In the genomic region with DNA sequence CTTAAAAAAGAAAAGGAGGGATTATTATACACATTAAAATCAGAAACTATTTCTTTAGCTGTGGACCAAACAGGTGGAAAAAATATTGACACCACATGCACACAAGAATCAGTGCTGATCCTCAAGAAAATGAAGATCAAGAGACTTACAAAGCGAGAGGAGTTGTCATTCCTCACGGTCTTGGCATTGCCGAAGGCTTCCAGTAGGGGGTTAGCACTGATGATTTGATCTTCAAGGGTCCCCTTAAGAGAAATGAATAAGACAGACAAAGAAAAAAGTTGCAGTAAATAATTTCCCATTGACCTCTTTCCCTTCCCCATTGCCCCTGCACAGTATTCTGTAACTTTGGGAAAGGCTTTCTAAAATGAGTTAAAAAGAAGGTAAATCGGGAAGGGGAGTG, we compare ENCODE assay signal across 27 cellular contexts. TPM values are rescaled to one million over a fixed set of nuclear protein-coding genes. Genes with fewer than 3 reads are reported as not detected.
DNase-seq lines count a peak whose midpoint lies in the region; ATAC-seq and TF ChIP-seq lines count a peak whose summit lies in the region.
"Had no signal": no experiment of that assay in that cellular context is flagged by ENCODE, and none has a peak within 500 bp of the region (broad histone marks: within the 10 kb centered on the region; RNA-seq: fewer than 3 reads in every experiment).

No MANE protein-coding gene starts in this region.

- H3K36me3 ChIP-seq in GM23338 (ENCODE audit: insufficient read depth) = no peaks in the 10 kb centered on the region
- H3K36me3 ChIP-seq in OCI-LY7 (ENCODE audit: insufficient read depth, low read length) = no peaks in the 10 kb centered on the region
- no peaks in the 10 kb centered on the region for H3K36me3 ChIP-seq in transverse colon
- H3K36me3 ChIP-seq: BLaER1 treated with 17β-estradiol and CSF1 and Interleukin-3, amounts not matched to agents 10 nM and 100 nM; MG63 had no signal

- H3K27me3 ChIP-seq in GM23338 (ENCODE audit: insufficient read depth) (no peaks in the 10 kb centered on the region), transverse colon (no peaks in the 10 kb centered on the region)
- H3K27me3 ChIP-seq: BLaER1 treated with 17β-estradiol and CSF1 and Interleukin-3, amounts not matched to agents 10 nM and 100 nM had no signal

- no peaks in the 10 kb centered on the region for H3K27me3 Mint-ChIP-seq in GM23338 (ENCODE audit: insufficient read depth, low read depth, poor library complexity)
- peaks cover 3% of the 10 kb centered on the region for H3K27me3 Mint-ChIP-seq in activated CD8-positive, alpha-beta T cell treated with anti-CD3 and anti-CD28 coated beads for 36 hours

- H4K20me1 ChIP-seq in GM23338 (replicated peaks; ENCODE audit: insufficient read depth) (no peaks in the 10 kb centered on the region), OCI-LY7 (ENCODE audit: insufficient read depth, low read length) (no peaks in the 10 kb centered on the region)
- H4K20me1 ChIP-seq: BLaER1 treated with 17β-estradiol and CSF1 and Interleukin-3, amounts not matched to agents 10 nM and 100 nM had no signal

- peak; percentile 51; the same call in 2 of the 3 replicates for ATAC-seq in GM23338
- ATAC-seq in GM21381 (IDR thresholded peaks at IDR 0.05; ENCODE audit: unreplicated experiment) = no peak
- ATAC-seq in activated CD8-positive, alpha-beta T cell treated with anti-CD3 and anti-CD28 coated beads for 36 hours = no peak
- ATAC-seq: CD8-positive, alpha-beta T cell; GM12878; SK-N-SH treated with all-trans-retinoic acid at 6 μM for 48 hours; T-helper 17 cell had no signal

- no peak overlapping the region for H3K4me3 Mint-ChIP-seq in GM23338
- H3K4me3 Mint-ChIP-seq in activated CD8-positive, alpha-beta T cell treated with anti-CD3 and anti-CD28 coated beads for 36 hours = no peak overlapping the region
- H3K4me3 Mint-ChIP-seq: CD8-positive, alpha-beta T cell; HFFc6; T-helper 17 cell had no signal

- H3K4me3 ChIP-seq in GM23338 = no peak overlapping the region
- H3K4me3 ChIP-seq in OCI-LY7 (ENCODE audit: low read depth, low read length, poor library complexity, severe bottlenecking) = no peak overlapping the region
- no peak overlapping the region for H3K4me3 ChIP-seq in transverse colon
- H3K4me3 ChIP-seq: BLaER1 treated with 17β-estradiol and CSF1 and Interleukin-3, amounts not matched to agents 10 nM and 100 nM; GM12878; MG63 had no signal

- H3K27ac Mint-ChIP-seq in GM23338 = no peak overlapping the region
- H3K27ac Mint-ChIP-seq in activated CD8-positive, alpha-beta T cell treated with anti-CD3 and anti-CD28 coated beads for 36 hours = no peak overlapping the region
- H3K27ac Mint-ChIP-seq: CD8-positive, alpha-beta T cell; HFFc6; T-helper 17 cell had no signal

- CTCF ChIA-PET in OCI-LY7 (lab: Charles Lee; ENCODE audit: unreplicated experiment) = no interaction called here
- CTCF ChIA-PET in activated CD8-positive, alpha-beta T cell treated with anti-CD3 and anti-CD28 coated beads for 36 hours (lab: Charles Lee) = no interaction called here

- H3K9me3 ChIP-seq in OCI-LY7 (ENCODE audit: low read length) (no peaks in the 10 kb centered on the region), transverse colon (no peaks in the 10 kb centered on the region)
- H3K9me3 ChIP-seq: Caco-2, MG63 had no signal

- 75 to 87% methylated on average over 4 of the region's 4 CpGs for WGBS in transverse colon (ENCODE audit: low coverage in 1 of 2), 2 donors

- H3K4me2 ChIP-seq in GM23338 = no peak overlapping the region
- no peak overlapping the region for H3K4me2 ChIP-seq in OCI-LY7 (ENCODE audit: low read length)
- H3K4me2 ChIP-seq: BLaER1 treated with 17β-estradiol and CSF1 and Interleukin-3, amounts not matched to agents 10 nM and 100 nM had no signal

- H2AFZ ChIP-seq in GM23338 (no peak overlapping the region), OCI-LY7 (ENCODE audit: low read length) (no peak overlapping the region)

- H3K4me1 ChIP-seq in GM23338 (ENCODE audit: insufficient read depth) (no peaks in the 10 kb centered on the region), OCI-LY7 (ENCODE audit: insufficient read depth, low read length, poor library complexity, severe bottlenecking) (no peaks in the 10 kb centered on the region), transverse colon (peaks cover 0 to under 1% (median 0%) of the 10 kb centered on the region in 4 donors)
- H3K4me1 ChIP-seq: BLaER1 treated with 17β-estradiol and CSF1 and Interleukin-3, amounts not matched to agents 10 nM and 100 nM; Caco-2 had no signal

- no peaks in the 10 kb centered on the region for H3F3A ChIP-seq in GM23338 (replicated peaks; ENCODE audit: low read depth)

- H3K9me2 ChIP-seq in GM23338 (ENCODE audit: insufficient read depth) = no peaks in the 10 kb centered on the region
- no peaks in the 10 kb centered on the region for H3K9me2 ChIP-seq in OCI-LY7 (ENCODE audit: insufficient read depth, low read length)

- H3K27ac ChIP-seq in C4-2B = no peak overlapping the region
- H3K27ac ChIP-seq in GM23338 (ENCODE audit: low read depth) = no peak overlapping the region
- H3K27ac ChIP-seq in OCI-LY7 (ENCODE audit: low read depth, low read length, poor library complexity, severe bottlenecking) = no peak overlapping the region
- no peak overlapping the region for H3K27ac ChIP-seq in transverse colon
- H3K27ac ChIP-seq: BLaER1 treated with 17β-estradiol and CSF1 and Interleukin-3, amounts not matched to agents 10 nM and 100 nM had no signal

- no TSS peak for BruUV-seq in OCI-LY7 (replicated peaks; lab: Mats Ljungman, UMichigan)

- peak; percentile 52 for DNase-seq in GM23338 (ENCODE audit: low spot score)
- DNase-seq in OCI-LY7 (ENCODE audit: low spot score) = peak; percentile 0
- DNase-seq in iPS-NIHi7 (ENCODE audit: extremely low spot score) = peak; percentile 18
- no peak for DNase-seq in NCI-H748 (lab: John Stamatoyannopoulos, UW; ENCODE audit: unreplicated experiment)
- DNase-seq in transverse colon = no peak
- DNase-seq in activated CD8-positive, alpha-beta T cell treated with anti-CD3 and anti-CD28 coated beads for 36 hours = no peak
- DNase-seq: AML-193; Caco-2; CD8-positive, alpha-beta T cell; DMS153; HFFc6; KBM-7; MG63; NCI-H1417; NCI-H1694; NCI-H2029 treated with DMSO at 0.1 percent for 48 hours; NCI-H2227 treated with DMSO at 0.1 percent for 48 hours; NCI-H526 treated with DMSO at 0.1 percent for 48 hours; OCI-M1; T-helper 17 cell had no signal

- POLR2A ChIA-PET in OCI-LY7 (lab: Charles Lee) = interaction anchor here (1.5 kb wide), 1 partner anchor 10 kb away, joined by 3 read pairs; no protein-coding TSS in a partner anchor
- POLR2A ChIA-PET in activated CD8-positive, alpha-beta T cell treated with anti-CD3 and anti-CD28 coated beads for 36 hours (lab: Charles Lee) = no interaction called here

- H3K9me3 Mint-ChIP-seq in GM23338 = peaks cover 3% of the 10 kb centered on the region; the same call in 1 of the 3 replicates
- H3K9me3 Mint-ChIP-seq in activated CD8-positive, alpha-beta T cell treated with anti-CD3 and anti-CD28 coated beads for 36 hours = no peaks in the 10 kb centered on the region

- H3K4me1 Mint-ChIP-seq in GM23338 = no peaks in the 10 kb centered on the region
- no peaks in the 10 kb centered on the region for H3K4me1 Mint-ChIP-seq in activated CD8-positive, alpha-beta T cell treated with anti-CD3 and anti-CD28 coated beads for 36 hours (ENCODE audit: low read depth)
- H3K4me1 Mint-ChIP-seq: T-helper 17 cell had no signal

- TF ChIP-seq CTCF in C4-2B (conservative IDR thresholded peaks at IDR 0.05) (0 out of 2 replicates have a peak, but pooled peaks have one; percentile 17), GM23338 (conservative IDR thresholded peaks at IDR 0.05; ENCODE audit: low read depth in 2 of 2) (peak; percentile 19 to 61; a peak in 3 of 4 replicates), OCI-LY7 (conservative IDR thresholded peaks at IDR 0.05; ENCODE audit: low read length) (peak; percentile 25; the same call in 1 of the 2 replicates), transverse colon (IDR thresholded peaks at IDR 0.05) (no peak)
- TF ChIP-seq CTCF in activated CD8-positive, alpha-beta T cell treated with anti-CD3 and anti-CD28 coated beads for 36 hours (IDR thresholded peaks at IDR 0.05) = no peak

- in situ Hi-C loops in transverse colon (cut with MboI; ENCODE audit: low pct_ligation_motif_present in 1 of 4, low pct_unique_long_range_greater_than_20kb in 1 of 4, low sequenced_read_pairs in 3 of 4) = no loop called here

- intact Hi-C loops in OCI-LY7 (cut with micrococcal nuclease; ENCODE audit: unreplicated experiment) (no loop called here), transverse colon (cut with DNase I; ENCODE audit: low total_unique reads) (loop anchor here (5.0 kb wide), 1 partner anchor 126 kb away; no protein-coding TSS in a partner anchor)
- intact Hi-C loops in activated CD8-positive, alpha-beta T cell treated with anti-CD3 and anti-CD28 coated beads for 36 hours (cut with micrococcal nuclease) = no loop called here

- H3K79me2 ChIP-seq in GM23338 (replicated peaks; ENCODE audit: insufficient read depth) (no peaks in the 10 kb centered on the region), OCI-LY7 (ENCODE audit: insufficient read depth, low read depth, low read length) (no peaks in the 10 kb centered on the region)

- no peak for TF ChIP-seq EP300 in transverse colon (IDR thresholded peaks at IDR 0.05; ENCODE audit: low read depth)

- TF ChIP-seq POLR2A in transverse colon (IDR thresholded peaks at IDR 0.05) = no peak

- H3K36me3 Mint-ChIP-seq in GM23338 (ENCODE audit: low read depth) = no peaks in the 10 kb centered on the region
- no peaks in the 10 kb centered on the region for H3K36me3 Mint-ChIP-seq in activated CD8-positive, alpha-beta T cell treated with anti-CD3 and anti-CD28 coated beads for 36 hours (ENCODE audit: low read depth)
- H3K36me3 Mint-ChIP-seq: CD8-positive, alpha-beta T cell had no signal

TF ChIP-seq in GM23338, 12 proteins besides CTCF, POLR2A, EP300 and RAD21 (continues in another document):
- no peak for TF ChIP-seq JUNB (IDR thresholded peaks at IDR 0.05; ENCODE audit: unreplicated experiment)

RNA-seq across cellular contexts. Expression of gene MYH4, which starts 6.0 kb away (rescaled TPM):
- not detected in 2 replicates for total RNA-seq in GM23338 (2014; rRNA removed; shearing (Covaris generic))
- polyA plus RNA-seq in GM23338 (2016; fragmentation: Nextera tagmentation; extraction: Ambion mirVana) = not detected in 2 replicates
- total RNA-seq in OCI-LY7 (2014; rRNA removed; shearing (Covaris generic)) = not detected in 2 replicates
- not detected in 2 replicates for total RNA-seq in OCI-LY7 (2022)
- not detected for total RNA-seq in transverse colon
- not detected for total RNA-seq in activated CD8-positive, alpha-beta T cell treated with anti-CD3 and anti-CD28 coated beads for 36 hours
- total RNA-seq: CD8-positive, alpha-beta T cell; GM12878; HFFc6; LHCN-M2; NCI-H460; T-helper 17 cell had no signal
- polyA plus RNA-seq: GM12878 had no signal

RNA-seq across cellular contexts. Expression of gene MYH8, which starts 41.7 kb away (rescaled TPM):
- not detected in 2 replicates for total RNA-seq in GM23338 (2014; rRNA removed; shearing (Covaris generic))
- polyA plus RNA-seq in GM23338 (2016; fragmentation: Nextera tagmentation; extraction: Ambion mirVana) = not detected in 2 replicates
- total RNA-seq in OCI-LY7 (2014; rRNA removed; shearing (Covaris generic)) = not detected in 2 replicates
- total RNA-seq in OCI-LY7 (2022) (not detected in 2 replicates), transverse colon (not detected)
- not detected for total RNA-seq in activated CD8-positive, alpha-beta T cell treated with anti-CD3 and anti-CD28 coated beads for 36 hours
- total RNA-seq: Caco-2; CD8-positive, alpha-beta T cell; GM12878; HFFc6; NCI-H460; T-helper 17 cell had no signal

RNA-seq across cellular contexts. Expression of gene MYH1, which starts 54.9 kb away (rescaled TPM):
- not detected in 2 replicates for total RNA-seq in GM23338 (2014; rRNA removed; shearing (Covaris generic))
- polyA plus RNA-seq in GM23338 (2016; fragmentation: Nextera tagmentation; extraction: Ambion mirVana) = not detected in 2 replicates
- total RNA-seq in OCI-LY7 (2014; rRNA removed; shearing (Covaris generic)) = not detected in 2 replicates
- total RNA-seq in OCI-LY7 (2022) (not detected in 2 replicates), transverse colon (1 to 10 TPM in 1 of 4 donors, under 1 TPM in 1, not detected in 2; 0.16 to 1.6 TPM)
- total RNA-seq in activated CD8-positive, alpha-beta T cell treated with anti-CD3 and anti-CD28 coated beads for 36 hours = not detected
- total RNA-seq: Caco-2; CD8-positive, alpha-beta T cell; GM12878; HFFc6; LHCN-M2; NCI-H460; T-helper 17 cell had no signal

Comparison
In these comparisons a context has a peak if more than half of its experiments do, and no peak if none do; other contexts are left out.
1. CTCF ChIP-seq: peak in C4-2B (single experiment), GM23338 (2 of 2) and OCI-LY7 (single experiment); none in transverse colon (0 of 5) and activated CD8-positive, alpha-beta T cell treated with anti-CD3 and anti-CD28 coated beads for 36 hours (single experiment).
2. DNase-seq: peak in GM23338 (single experiment), OCI-LY7 (single experiment) and iPS-NIHi7 (single experiment); none in NCI-H748 (single experiment), transverse colon (single experiment) and activated CD8-positive, alpha-beta T cell treated with anti-CD3 and anti-CD28 coated beads for 36 hours (single experiment).